ENCODE assay signal across 8 cellular contexts in genomic region chr1:154534263-154534844, GRCh38. TPM values are rescaled to one million over a fixed set of nuclear protein-coding genes. Genes with fewer than 3 reads are reported as not detected.
DNase-seq lines count a peak whose midpoint lies in the region; ATAC-seq and TF ChIP-seq lines count a peak whose summit lies in the region.

No MANE protein-coding gene starts in this region.

- H4K20me1 ChIP-seq in SK-N-SH (ENCODE audit: insufficient read depth): no peaks in the 10 kb centered on the region

- POLR2A ChIA-PET in SK-N-SH (lab: Yijun Ruan, JAX): no interaction called here
- POLR2A ChIA-PET in CD8-positive, alpha-beta T cell (lab: Charles Lee): no interaction called here

- H3K4me1 Mint-ChIP-seq in CD8-positive, alpha-beta T cell (ENCODE audit: low read depth): no peaks in the 10 kb centered on the region

- H3K36me3 Mint-ChIP-seq in CD8-positive, alpha-beta T cell: no peaks in the 10 kb centered on the region

- DNase-seq in DMS153 (lab: John Stamatoyannopoulos, UW): peak; percentile 44
- peak; percentile 12 for DNase-seq in MG63
- DNase-seq in SK-N-SH: peak; percentile 71
- peak; percentile 59 for DNase-seq in kidney tubule cell (ENCODE audit: low spot score)
- no peak for DNase-seq in CD8-positive, alpha-beta T cell
- DNase-seq in NOMO-1 treated with dmso at 0.1 percent for 144 hours (lab: John Stamatoyannopoulos, UW; ENCODE audit: unreplicated experiment): no peak
- no peak for DNase-seq in Kasumi-1 (lab: John Stamatoyannopoulos, UW)
- DNase-seq in stimulated activated CD4-positive, alpha-beta T cell treated with anti-CD3 and anti-CD28 coated beads, Interleukin-4, amount 100 ng/mL, for 24 hours: no peak

- no peaks in the 10 kb centered on the region for H3K36me3 ChIP-seq in MG63
- H3K36me3 ChIP-seq in SK-N-SH (replicated peaks in 1 of 2; ENCODE audit: control insufficient read depth in 1 of 2, insufficient read depth in 2 of 2, low read length in 1 of 2): no peaks in the 10 kb centered on the region
- H3K36me3 ChIP-seq in CD8-positive, alpha-beta T cell (ENCODE audit: insufficient read depth, low read length): no peaks in the 10 kb centered on the region

- peaks cover 36% of the 10 kb centered on the region for H3K27me3 ChIP-seq in MG63
- H3K27me3 ChIP-seq in SK-N-SH (ENCODE audit: insufficient read depth): no peaks in the 10 kb centered on the region; the same call in 1 of the 2 replicates
- H3K27me3 ChIP-seq in CD8-positive, alpha-beta T cell (ENCODE audit: insufficient read depth, low read length): no peaks in the 10 kb centered on the region

- no peak for ATAC-seq in CD8-positive, alpha-beta T cell

- no peak overlapping the region for H3K27ac Mint-ChIP-seq in CD8-positive, alpha-beta T cell

- H3K27me3 Mint-ChIP-seq in CD8-positive, alpha-beta T cell (ENCODE audit: low read depth): peaks cover 14% of the 10 kb centered on the region

- no peaks in the 10 kb centered on the region for H3F3A ChIP-seq in SK-N-SH (replicated peaks; ENCODE audit: insufficient read depth)

- H3K4me1 ChIP-seq in SK-N-SH (ENCODE audit: control insufficient read depth in 1 of 2, insufficient read depth in 2 of 2, low read depth in 1 of 2, low read length in 1 of 2): no peaks in the 10 kb centered on the region
- no peaks in the 10 kb centered on the region for H3K4me1 ChIP-seq in CD8-positive, alpha-beta T cell (ENCODE audit: insufficient read depth, low read length)

- H3K9me2 ChIP-seq in SK-N-SH: no peaks in the 10 kb centered on the region

- WGBS in SK-N-SH (ENCODE audit: low lambda C conversion rate): 35% methylated on average over 8 of the region's 8 CpGs

- no peaks in the 10 kb centered on the region for H3K79me2 ChIP-seq in SK-N-SH (ENCODE audit: insufficient read depth)

- peak; percentile 50 for TF ChIP-seq CTCF in SK-N-SH (IDR thresholded peaks at IDR 0.05)
- no peak for TF ChIP-seq CTCF in CD8-positive, alpha-beta T cell (IDR thresholded peaks at IDR 0.05)

- H3K9ac ChIP-seq in SK-N-SH: no peak overlapping the region

- peaks cover 3% of the 10 kb centered on the region for H3K9me3 Mint-ChIP-seq in CD8-positive, alpha-beta T cell

- intact Hi-C loops in CD8-positive, alpha-beta T cell (cut with DNase I, micrococcal nuclease): no loop called here

- CTCF ChIA-PET in SK-N-SH (lab: Yijun Ruan, JAX): interaction anchor here (0.6 to 6.1 kb wide), 21 partner anchors 9 to 536 kb away, joined by 3 to 36 read pairs (median 4); partner anchors contain the start of genes CHRNB2, PMVK and UBE2Q1
- CTCF ChIA-PET in CD8-positive, alpha-beta T cell (lab: Charles Lee): interaction anchor here (1.0 to 1.6 kb wide), 2 partner anchors 9 to 53 kb away, joined by 3 to 4 read pairs; no protein-coding TSS in a partner anchor

- no peak overlapping the region for H2AFZ ChIP-seq in SK-N-SH (ENCODE audit: low read depth)

- H3K4me2 ChIP-seq in SK-N-SH: no peak overlapping the region

- peak; percentile 71 for TF ChIP-seq RAD21 in SK-N-SH (IDR thresholded peaks at IDR 0.05; ENCODE audit: low read length)

- no peak overlapping the region for H3K4me3 ChIP-seq in MG63
- H3K4me3 ChIP-seq in SK-N-SH (ENCODE audit: low read depth in 2 of 2, low read length in 1 of 2): no peak overlapping the region
- H3K4me3 ChIP-seq in CD8-positive, alpha-beta T cell (ENCODE audit: low read depth, low read length): no peak overlapping the region

- no peak for TF ChIP-seq EP300 in SK-N-SH (IDR thresholded peaks at IDR 0.05; ENCODE audit: borderline replicate concordance in 1 of 2, low read depth in 1 of 2, low read length in 1 of 2)

- H3K27ac ChIP-seq in SK-N-SH (ENCODE audit: low read depth in 2 of 2, low read length in 1 of 2): no peak overlapping the region
- no peak overlapping the region for H3K27ac ChIP-seq in CD8-positive, alpha-beta T cell (ENCODE audit: low read depth, low read length)

- peaks cover 5% of the 10 kb centered on the region for H3K9me3 ChIP-seq in MG63
- no peaks in the 10 kb centered on the region for H3K9me3 ChIP-seq in SK-N-SH
- no peaks in the 10 kb centered on the region for H3K9me3 ChIP-seq in CD8-positive, alpha-beta T cell (ENCODE audit: low read length)

- H3K4me3 Mint-ChIP-seq in CD8-positive, alpha-beta T cell: no peak overlapping the region

TF ChIP-seq in SK-N-SH, 30 proteins besides CTCF, POLR2A, EP300 and RAD21:
- TF ChIP-seq SMC3 (IDR thresholded peaks at IDR 0.05; ENCODE audit: low read depth, low read length) (peak; percentile 68), SIN3A (IDR thresholded peaks at IDR 0.05; ENCODE audit: borderline replicate concordance, low read depth, low read length) (no peak), GABPA (IDR thresholded peaks at IDR 0.05; ENCODE audit: low read depth) (no peak)

RNA-seq across cellular contexts. Expression of gene UBE2Q1, which starts 24.1 kb away (rescaled TPM):
- total RNA-seq in MG63 (2014; rRNA removed; shearing (Covaris generic); ENCODE audit: low replicate concordance): 38.1 and 66.0 TPM in 2 replicates
- polyA plus RNA-seq in SK-N-SH (2012; rRNA removed): 12.5 and 15.2 TPM in 2 replicates
- polyA plus RNA-seq in SK-N-SH (2012; cell fraction: cytosol; rRNA removed): 21.4 and 26.0 TPM in 2 replicates
- polyA plus RNA-seq in SK-N-SH (2012; cell fraction: nucleus; rRNA removed): 11.6 and 19.2 TPM in 2 replicates
- 10 to 100 TPM; 77.5 to 77.7 TPM for total RNA-seq in CD8-positive, alpha-beta T cell

RNA-seq across cellular contexts. Expression of gene SHE, which starts 32.1 kb away (rescaled TPM):
- not detected in 2 replicates for total RNA-seq in MG63 (2014; rRNA removed; shearing (Covaris generic); ENCODE audit: low replicate concordance)
- not detected in 2 replicates for polyA plus RNA-seq in SK-N-SH (2012; rRNA removed)
- polyA plus RNA-seq in SK-N-SH (2012; cell fraction: cytosol; rRNA removed): not detected in 2 replicates
- polyA plus RNA-seq in SK-N-SH (2012; cell fraction: nucleus; rRNA removed): not detected in 2 replicates
- total RNA-seq in CD8-positive, alpha-beta T cell: not detected

RNA-seq across cellular contexts. Expression of gene TDRD10, which starts 32.3 kb away (rescaled TPM):
- not detected in 2 replicates for total RNA-seq in MG63 (2014; rRNA removed; shearing (Covaris generic); ENCODE audit: low replicate concordance)
- polyA plus RNA-seq in SK-N-SH (2012; rRNA removed): not detected in 2 replicates
- not detected in 2 replicates for polyA plus RNA-seq in SK-N-SH (2012; cell fraction: cytosol; rRNA removed)
- not detected in 2 replicates for polyA plus RNA-seq in SK-N-SH (2012; cell fraction: nucleus; rRNA removed)
- total RNA-seq in CD8-positive, alpha-beta T cell: not detected

RNA-seq across cellular contexts. Expression of gene CHRNB2, which starts 33.2 kb away (rescaled TPM):
- not detected in 2 replicates for total RNA-seq in MG63 (2014; rRNA removed; shearing (Covaris generic); ENCODE audit: low replicate concordance)
- 0.64 and 0.93 TPM in 2 replicates for polyA plus RNA-seq in SK-N-SH (2012; rRNA removed)
- polyA plus RNA-seq in SK-N-SH (2012; cell fraction: cytosol; rRNA removed): 0.68 and 1.2 TPM in 2 replicates
- 0.76 and 0.85 TPM in 2 replicates for polyA plus RNA-seq in SK-N-SH (2012; cell fraction: nucleus; rRNA removed)
- total RNA-seq in CD8-positive, alpha-beta T cell: not detected

Comparison
In these comparisons a context has a peak if more than half of its experiments do, and no peak if none do; other contexts are left out.
1. DNase-seq: peak in DMS153 (single experiment), MG63 (single experiment), SK-N-SH (single experiment) and kidney tubule cell (single experiment); none in CD8-positive, alpha-beta T cell (0 of 7), NOMO-1 treated with dmso at 0.1 percent for 144 hours (single experiment), Kasumi-1 (0 of 2) and stimulated activated CD4-positive, alpha-beta T cell treated with anti-CD3 and anti-CD28 coated beads, Interleukin-4, amount 100 ng/mL, for 24 hours (single experiment).